Comparison of ENCODE assay signal across 16 cellular contexts in the genomic region with DNA sequence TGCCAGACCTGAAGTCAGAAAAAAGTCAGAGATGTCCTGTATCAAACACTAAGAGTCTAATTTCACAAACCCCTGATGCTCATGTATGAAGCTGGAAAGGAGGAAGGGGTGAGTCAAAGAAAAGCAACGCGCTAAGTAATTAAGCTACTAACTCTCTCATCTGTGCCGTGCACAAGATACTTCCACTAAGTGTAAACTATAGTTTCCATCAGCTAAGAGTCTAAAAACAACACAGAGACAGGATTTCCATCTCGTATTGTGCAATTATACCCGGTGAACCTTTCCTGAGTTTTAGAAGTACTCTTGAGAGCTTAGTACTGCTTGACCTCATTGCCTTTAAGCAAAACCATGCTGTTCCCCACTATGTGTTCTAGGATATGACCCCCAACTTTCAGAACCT. TPM values are rescaled to one million over a fixed set of nuclear protein-coding genes. Genes with fewer than 3 reads are reported as not detected.
DNase-seq lines count a peak whose midpoint lies in the region; ATAC-seq and TF ChIP-seq lines count a peak whose summit lies in the region.
"Had no signal": no experiment of that assay in that cellular context is flagged by ENCODE, and none has a peak within 500 bp of the region (broad histone marks: within the 10 kb centered on the region; RNA-seq: fewer than 3 reads in every experiment).

No MANE protein-coding gene starts in this region.

- H3K9ac ChIP-seq in skeletal muscle satellite cell (ENCODE audit: low read depth, low read length): peak overlapping the region; percentile 53
- H3K9ac ChIP-seq: parathyroid adenoma had no signal

- H3K4me1 Mint-ChIP-seq in activated T-cell treated with anti-CD3 and anti-CD28 coated beads, Interleukin-2, amount 50 U/mL, for 72 hours (ENCODE audit: low read depth): peaks cover 64% of the 10 kb centered on the region
- H3K4me1 Mint-ChIP-seq in T-helper 17 cell: peaks cover 2% of the 10 kb centered on the region

- H3K4me3 ChIP-seq in skeletal muscle satellite cell (ENCODE audit: low read length): peak overlapping the region; percentile 5
- H3K4me3 ChIP-seq: mucosa of descending colon, tibial artery had no signal

- DNase-seq in activated T-cell treated with anti-CD3 and anti-CD28 coated beads, Interleukin-2, amount 50 U/mL, for 72 hours: no peak
- DNase-seq in activated T-cell treated with anti-CD3 and anti-CD28 coated beads for 4 hours: no peak
- DNase-seq in T-helper 17 cell: no peak
- DNase-seq in fibroblast of gingiva (ENCODE audit: low read depth): peak; percentile 66
- no peak for DNase-seq in omental fat pad (ENCODE audit: low spot score)
- no peak for DNase-seq in Right ventricle myocardium superior
- DNase-seq: ACHN, hypothalamus, KG1, mucosa of descending colon, NCI-H1417 treated with DMSO at 0.1 percent for 48 hours, NCI-H446, tibial artery had no signal

- no peaks in the 10 kb centered on the region for H3K9me3 Mint-ChIP-seq in activated T-cell treated with anti-CD3 and anti-CD28 coated beads, Interleukin-2, amount 50 U/mL, for 72 hours

- H3K27ac Mint-ChIP-seq in activated T-cell treated with anti-CD3 and anti-CD28 coated beads, Interleukin-2, amount 50 U/mL, for 72 hours: peak overlapping the region; percentile 94
- peak overlapping the region; percentile 6 for H3K27ac Mint-ChIP-seq in T-helper 17 cell

- peak; percentile 36 to 48 for ATAC-seq in activated T-cell treated with anti-CD3 and anti-CD28 coated beads, Interleukin-2, amount 50 U/mL, for 72 hours (replicated peaks in 1 of 2)
- ATAC-seq in T-helper 17 cell: no peak
- no peak for ATAC-seq in GM18861 (IDR thresholded peaks at IDR 0.05; ENCODE audit: unreplicated experiment)
- ATAC-seq in omental fat pad (ENCODE audit: low FRiP score): no peak
- ATAC-seq in Right ventricle myocardium superior (ENCODE audit: poor library complexity): no peak
- ATAC-seq: mucosa of descending colon had no signal

- H3K4me3 Mint-ChIP-seq in activated T-cell treated with anti-CD3 and anti-CD28 coated beads, Interleukin-2, amount 50 U/mL, for 72 hours: peak overlapping the region; percentile 37 to 62
- H3K4me3 Mint-ChIP-seq in T-helper 17 cell: no peak overlapping the region

- TF ChIP-seq CTCF in omental fat pad (IDR thresholded peaks at IDR 0.05): no peak

- peaks cover 29% of the 10 kb centered on the region for H3K4me1 ChIP-seq in skeletal muscle satellite cell (ENCODE audit: control insufficient read depth, insufficient read depth, low read length)
- H3K4me1 ChIP-seq: parathyroid adenoma, tibial artery had no signal

- H3K36me3 ChIP-seq in skeletal muscle satellite cell (ENCODE audit: insufficient read depth, low read length): peaks cover 71% of the 10 kb centered on the region

- H3K9me3 ChIP-seq in T-helper 17 cell (ENCODE audit: control insufficient read depth, low read length, poor library complexity, severe bottlenecking) (no peaks in the 10 kb centered on the region), skeletal muscle satellite cell (replicated peaks; ENCODE audit: low read length) (no peaks in the 10 kb centered on the region)
- H3K9me3 ChIP-seq: mucosa of descending colon, tibial artery had no signal

- H3K27me3 ChIP-seq in skeletal muscle satellite cell (ENCODE audit: control insufficient read depth, insufficient read depth, low read length): no peaks in the 10 kb centered on the region
- H3K27me3 ChIP-seq: tibial artery had no signal

- peaks cover 17 to 67% of the 10 kb centered on the region in 2 donors for H3K36me3 Mint-ChIP-seq in activated T-cell treated with anti-CD3 and anti-CD28 coated beads, Interleukin-2, amount 50 U/mL, for 72 hours (ENCODE audit: insufficient read depth in 2 of 2)
- peaks cover 8% of the 10 kb centered on the region for H3K36me3 Mint-ChIP-seq in T-helper 17 cell (ENCODE audit: low read depth)

- peak overlapping the region; percentile 56 for H3K4me2 ChIP-seq in skeletal muscle satellite cell (ENCODE audit: low read length)

- intact Hi-C loops in Right ventricle myocardium superior (cut with DNase I): no loop called here

- no peaks in the 10 kb centered on the region for H3K27me3 Mint-ChIP-seq in activated T-cell treated with anti-CD3 and anti-CD28 coated beads, Interleukin-2, amount 50 U/mL, for 72 hours (ENCODE audit: low read depth)
- no peaks in the 10 kb centered on the region for H3K27me3 Mint-ChIP-seq in T-helper 17 cell

RNA-seq across cellular contexts. Expression of gene DNALI1, which starts 19.0 kb away (rescaled TPM):
- total RNA-seq in activated T-cell treated with anti-CD3 and anti-CD28 coated beads, Interleukin-2, amount 50 U/mL, for 72 hours: under 1 TPM; 0.41 to 0.81 TPM
- not detected for total RNA-seq in T-helper 17 cell
- 3.3 and 4.3 TPM in 2 replicates for total RNA-seq in skeletal muscle satellite cell (2012; rRNA removed)
- 1 to 10 TPM; 4.9 to 7.6 (median 6.5) TPM for total RNA-seq in omental fat pad
- total RNA-seq in Right ventricle myocardium superior: 3.1 TPM

RNA-seq across cellular contexts. Expression of gene GNL2, which starts 20.0 kb away (rescaled TPM):
- 10 to 100 TPM; 47.3 to 52.9 TPM for total RNA-seq in activated T-cell treated with anti-CD3 and anti-CD28 coated beads, Interleukin-2, amount 50 U/mL, for 72 hours
- total RNA-seq in T-helper 17 cell (10 to 100 TPM; 54.9 to 59.9 TPM), omental fat pad (100 to 1,000 TPM in 1 of 4 donors, 10 to 100 TPM in 3; 39.6 to 142 (median 48.1) TPM), Right ventricle myocardium superior (20.1 TPM)
- total RNA-seq in skeletal muscle satellite cell (2012; rRNA removed): 53.0 and 88.5 TPM in 2 replicates

RNA-seq across cellular contexts. Expression of gene SNIP1, which starts 21.6 kb away (rescaled TPM):
- 10 to 100 TPM; 26.5 to 29.1 TPM for total RNA-seq in activated T-cell treated with anti-CD3 and anti-CD28 coated beads, Interleukin-2, amount 50 U/mL, for 72 hours
- total RNA-seq in T-helper 17 cell: 10 to 100 TPM; 51.1 to 58.5 TPM
- total RNA-seq in skeletal muscle satellite cell (2012; rRNA removed): 11.6 and 15.0 TPM in 2 replicates
- 10 to 100 TPM; 11.6 to 27.6 (median 15.7) TPM for total RNA-seq in omental fat pad
- total RNA-seq in Right ventricle myocardium superior: 7.4 TPM

RNA-seq across cellular contexts. Expression of gene RSPO1, which starts 59.0 kb away (rescaled TPM):
- not detected for total RNA-seq in activated T-cell treated with anti-CD3 and anti-CD28 coated beads, Interleukin-2, amount 50 U/mL, for 72 hours
- total RNA-seq in T-helper 17 cell (not detected), omental fat pad (10 to 100 TPM in 3 of 4 donors, 1 to 10 TPM in 1; 1.7 to 47.3 (median 13.5) TPM), Right ventricle myocardium superior (not detected)
- not detected in 2 replicates for total RNA-seq in skeletal muscle satellite cell (2012; rRNA removed)

Comparison
In these comparisons a context has a peak if more than half of its experiments do, and no peak if none do; other contexts are left out.
1. ATAC-seq: peak in activated T-cell treated with anti-CD3 and anti-CD28 coated beads, Interleukin-2, amount 50 U/mL, for 72 hours (2 of 2); none in T-helper 17 cell (single experiment), GM18861 (single experiment), omental fat pad (single experiment) and Right ventricle myocardium superior (single experiment).